In the genomic region with DNA sequence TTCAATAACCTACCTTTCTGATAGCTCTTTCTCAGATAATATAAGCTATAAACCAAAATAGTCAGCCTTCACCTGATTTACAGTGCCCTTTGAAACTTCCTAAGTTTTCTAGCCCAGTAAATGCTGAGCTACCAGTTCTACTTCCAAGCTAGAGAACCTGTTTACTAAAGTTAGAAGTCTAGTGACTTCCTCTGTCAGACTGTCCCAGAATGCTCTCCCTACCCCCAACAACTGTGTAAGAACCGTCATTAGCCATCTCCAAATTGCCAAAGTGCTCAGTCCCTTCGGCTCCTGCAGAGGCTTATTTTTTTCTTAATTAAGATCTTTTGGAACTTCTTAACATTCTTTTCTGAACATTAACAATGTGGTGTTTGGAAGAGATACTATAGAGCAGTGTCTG, we compare ENCODE assay signal across 18 cellular contexts. TPM values are rescaled to one million over a fixed set of nuclear protein-coding genes. Genes with fewer than 3 reads are reported as not detected.
DNase-seq lines count a peak whose midpoint lies in the region; ATAC-seq and TF ChIP-seq lines count a peak whose summit lies in the region.
"Had no signal": no experiment of that assay in that cellular context is flagged by ENCODE, and none has a peak within 500 bp of the region (broad histone marks: within the 10 kb centered on the region; RNA-seq: fewer than 3 reads in every experiment).

No MANE protein-coding gene starts in this region.

- H3K9me3 ChIP-seq in gastrocnemius medialis = no peaks in the 10 kb centered on the region
- H3K9me3 ChIP-seq: SJSA1 had no signal

- ATAC-seq in left colon (peak; percentile 17), gastrocnemius medialis (peak; percentile 68 to 81)
- ATAC-seq: Panc1 had no signal

- no peak for TF ChIP-seq POLR2A in gastrocnemius medialis (IDR thresholded peaks at IDR 0.05)
- TF ChIP-seq POLR2A in lower leg skin (IDR thresholded peaks at IDR 0.05) = no peak

- 51 to 56% methylated on average over 2 of the region's 2 CpGs for WGBS in lower leg skin, 2 donors

- H3K4me3 ChIP-seq in gastrocnemius medialis = no peak overlapping the region
- H3K4me3 ChIP-seq in lower leg skin (ENCODE audit: low read depth, poor library complexity, severe bottlenecking) = no peak overlapping the region
- H3K4me3 ChIP-seq: SJSA1 had no signal

- peaks cover 19 to 24% of the 10 kb centered on the region in 2 donors for H3K4me1 ChIP-seq in gastrocnemius medialis

- no peak for TF ChIP-seq CTCF in gastrocnemius medialis (IDR thresholded peaks at IDR 0.05 in 4 of 5, conservative IDR thresholded peaks at IDR 0.05 in 1 of 5)
- no peak for TF ChIP-seq CTCF in lower leg skin (IDR thresholded peaks at IDR 0.05)

- no peaks in the 10 kb centered on the region for H3K36me3 ChIP-seq in gastrocnemius medialis

- in situ Hi-C loops in KBM-7 (cut with MboI; ENCODE audit: low pct_unique_long_range_greater_than_20kb, low sequenced_read_pairs) (no loop called here), gastrocnemius medialis (cut with MboI; ENCODE audit: low sequenced_read_pairs in 4 of 4) (no loop called here)

- DNase-seq in KBM-7 (peak; percentile 45), NOMO-1 (lab: John Stamatoyannopoulos, UW; ENCODE audit: unreplicated experiment in 2 of 2) (peak; percentile 37 to 50), left colon (no peak), gastrocnemius medialis (peak; percentile 35 to 38), lower leg skin (ENCODE audit: low spot score in 2 of 2) (no peak), NCI-H1048 (lab: John Stamatoyannopoulos, UW) (no peak)
- no peak for DNase-seq in NK-92 treated with Interleukin-12 subunit alpha and Interleukin-12 subunit beta, amount 100 ng/mL, for 24 hours (lab: John Stamatoyannopoulos, UW)
- DNase-seq: CD4-positive, CD25-positive, alpha-beta regulatory T cell; COR-L47; DMS79; NCI-H1105; NCI-H146; NCI-H2029; NCI-H345; NCI-H524 treated with DMSO at 0.1 percent for 48 hours; NCI-H82 had no signal

- intact Hi-C loops in left colon (cut with DNase I, micrococcal nuclease) (no loop called here), gastrocnemius medialis (cut with DNase I; ENCODE audit: low total_unique reads) (no loop called here), lower leg skin (cut with DNase I; ENCODE audit: low total_unique reads) (no loop called here)

- peak overlapping the region; percentile 71 to 88 (median 84) for H3K27ac ChIP-seq in gastrocnemius medialis
- H3K27ac ChIP-seq: SJSA1 had no signal

- H3K27me3 ChIP-seq in gastrocnemius medialis = no peaks in the 10 kb centered on the region
- H3K27me3 ChIP-seq: SJSA1 had no signal

RNA-seq across cellular contexts. Expression of gene ABCC4, which starts 3.2 kb away (rescaled TPM):
- 10 to 100 TPM; 21.0 to 27.1 TPM for total RNA-seq in left colon
- 10 to 100 TPM in 2 of 4 donors, 1 to 10 TPM in 2; 5.4 to 16.2 (median 11.9) TPM for total RNA-seq in gastrocnemius medialis
- total RNA-seq in lower leg skin = 10 to 100 TPM in 3 of 4 donors, 1 to 10 TPM in 1; 5.1 to 30.9 (median 11.1) TPM

Comparison
In these comparisons a context has a peak if more than half of its experiments do, and no peak if none do; other contexts are left out.
1. DNase-seq: peak in KBM-7 (single experiment), NOMO-1 (2 of 2) and gastrocnemius medialis (2 of 2); none in left colon (0 of 2), NK-92 treated with Interleukin-12 subunit alpha and Interleukin-12 subunit beta, amount 100 ng/mL, for 24 hours (single experiment), lower leg skin (0 of 2) and NCI-H1048 (single experiment).